1 cellular context compared by ENCODE assay signal in the genomic region with DNA sequence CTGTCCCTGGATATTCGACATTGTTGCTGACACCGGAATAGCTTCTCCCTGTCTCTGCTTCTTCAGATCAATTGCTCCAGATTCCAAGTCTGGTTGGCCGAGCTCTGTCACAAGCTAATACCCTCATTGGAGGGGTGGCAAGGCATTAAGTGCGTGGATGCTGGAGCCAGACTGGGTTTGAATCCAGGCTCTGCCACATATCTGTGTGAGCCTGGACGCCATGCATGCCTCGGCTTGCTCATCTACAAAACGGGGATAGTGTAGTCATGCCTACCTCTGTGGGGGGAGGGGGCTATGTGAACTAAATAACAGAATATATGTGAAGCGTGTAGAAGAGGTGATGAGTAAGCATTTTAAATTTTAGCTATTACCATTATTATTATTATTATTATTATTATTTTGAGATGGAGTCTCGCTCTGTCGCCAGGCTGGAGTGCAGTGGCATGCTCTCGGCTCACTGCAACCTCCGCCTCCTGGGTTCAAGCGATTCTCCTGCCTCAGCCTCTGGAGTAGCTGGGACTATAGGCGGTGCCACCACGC.
TF ChIP-seq lines count a peak whose summit lies in the region.

No MANE protein-coding gene starts in this region.

TF ChIP-seq in K562, 482 proteins besides CTCF, POLR2A, EP300 and RAD21:
- TF ChIP-seq, protein P1, sequence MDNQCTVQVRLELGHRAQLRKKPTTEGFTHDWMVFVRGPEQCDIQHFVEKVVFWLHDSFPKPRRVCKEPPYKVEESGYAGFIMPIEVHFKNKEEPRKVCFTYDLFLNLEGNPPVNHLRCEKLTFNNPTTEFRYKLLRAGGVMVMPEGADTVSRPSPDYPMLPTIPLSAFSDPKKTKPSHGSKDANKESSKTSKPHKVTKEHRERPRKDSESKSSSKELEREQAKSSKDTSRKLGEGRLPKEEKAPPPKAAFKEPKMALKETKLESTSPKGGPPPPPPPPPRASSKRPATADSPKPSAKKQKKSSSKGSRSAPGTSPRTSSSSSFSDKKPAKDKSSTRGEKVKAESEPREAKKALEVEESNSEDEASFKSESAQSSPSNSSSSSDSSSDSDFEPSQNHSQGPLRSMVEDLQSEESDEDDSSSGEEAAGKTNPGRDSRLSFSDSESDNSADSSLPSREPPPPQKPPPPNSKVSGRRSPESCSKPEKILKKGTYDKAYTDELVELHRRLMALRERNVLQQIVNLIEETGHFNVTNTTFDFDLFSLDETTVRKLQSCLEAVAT (IDR thresholded peaks at IDR 0.05): peak in 1 of 2 experiments; percentile 74; a peak in 1 of 4 replicates
- TF ChIP-seq C11orf30 (IDR thresholded peaks at IDR 0.05; ENCODE audit: low read depth) (peak; percentile 78), ZBTB17 (CRISPR knock-in tag; IDR thresholded peaks at IDR 0.05) (peak; percentile 76; the same call in 1 of the 2 replicates), SRSF7 (optimal IDR thresholded peaks at IDR 0.05; ENCODE audit: low read depth, low read length) (no peak), CHCHD3 (CRISPR knock-in tag; IDR thresholded peaks at IDR 0.05) (no peak), ZNF316 (IDR thresholded peaks at IDR 0.05) (peak; percentile 81), MAFG (tag; conservative IDR thresholded peaks at IDR 0.05) (peak; percentile 69), U2AF2 (optimal IDR thresholded peaks at IDR 0.05; ENCODE audit: low read depth, low read length) (no peak)
TF ChIP-seq in K562: peak in this region for 5.
